ENCODE assay signal across 17 cellular contexts in genomic region chr9:107221321-107221720, GRCh38.
DNase-seq lines count a peak whose midpoint lies in the region; ATAC-seq, FAIRE-seq and TF ChIP-seq lines count a peak whose summit lies in the region.
"Had no signal": no experiment of that assay in that cellular context is flagged by ENCODE, and none has a peak within 500 bp of the region (broad histone marks: within the 10 kb centered on the region; RNA-seq: fewer than 3 reads in every experiment).

No MANE protein-coding gene starts in this region.

- H3K4me1 ChIP-seq in HCT116 (ENCODE audit: control insufficient read depth in 1 of 2, insufficient read depth in 2 of 2, low read length in 2 of 2) (peaks cover 23 to 63% of the 10 kb centered on the region in 2 experiments), astrocyte (ENCODE audit: insufficient read depth, low read length) (no peaks in the 10 kb centered on the region), neuron (ENCODE audit: insufficient read depth, low read length) (peaks cover 11% of the 10 kb centered on the region)

- H3K4me3 ChIP-seq in HCT116 (replicated peaks in 1 of 2; ENCODE audit: low read depth in 1 of 2, low read length in 2 of 2), result peak overlapping the region in 1 of 2 experiments; percentile 59; a peak in 2 of 4 replicates
- no peak overlapping the region for H3K4me3 ChIP-seq in astrocyte (ENCODE audit: insufficient read depth, low read depth, low read length)
- H3K4me3 ChIP-seq in neuron (ENCODE audit: low read length), result no peak overlapping the region
- H3K4me3 ChIP-seq: A549, MG63 had no signal

- DNase-seq in HCT116 (ENCODE audit: low read depth, low spot score) (no peak), astrocyte (ENCODE audit: low read depth) (no peak), iPS-NIHi11 (ENCODE audit: low spot score) (peak; percentile 28), SKM-1 (lab: John Stamatoyannopoulos, UW; ENCODE audit: unreplicated experiment) (no peak)
- DNase-seq in stimulated activated CD4-positive, alpha-beta T cell treated with anti-CD3 and anti-CD28 coated beads, Interleukin-4, amount 100 ng/mL, for 24 hours, result no peak
- DNase-seq: COR-L47, MG63, NCI-H1105, NCI-H1694 treated with DMSO at 0.1 percent for 48 hours had no signal

- H3K9me3 ChIP-seq in HCT116 (ENCODE audit: control insufficient read depth in 1 of 2, insufficient read depth in 1 of 2, low read depth in 1 of 2, low read length in 2 of 2), result no peaks in the 10 kb centered on the region
- H3K9me3 ChIP-seq in astrocyte (ENCODE audit: insufficient read depth, low read depth, low read length), result no peaks in the 10 kb centered on the region
- H3K9me3 ChIP-seq in neuron (ENCODE audit: low read length), result no peaks in the 10 kb centered on the region
- H3K9me3 ChIP-seq: A549, MG63 had no signal

- no peak for TF ChIP-seq RAD21 in HCT116 (IDR thresholded peaks at IDR 0.05; ENCODE audit: low read depth)

- POLR2A ChIA-PET in HCT116 (lab: Charles Lee), result no interaction called here

- H3K27me3 Mint-ChIP-seq in astrocyte (ENCODE audit: low read depth, unreplicated experiment), result peaks cover 4% of the 10 kb centered on the region

- H3K36me3 Mint-ChIP-seq in astrocyte (ENCODE audit: low read depth, unreplicated experiment), result peaks cover 4% of the 10 kb centered on the region
- H3K36me3 Mint-ChIP-seq: CD14-positive monocyte had no signal

- H2AFZ ChIP-seq in HCT116 (ENCODE audit: low read depth, low read length, poor library complexity, severe bottlenecking) (no peak overlapping the region), astrocyte (ENCODE audit: low read depth, low read length) (no peak overlapping the region), neuron (ENCODE audit: low read depth, low read length) (peak overlapping the region; percentile 62)

- no TSS peak for BruUV-seq in HCT116 (replicated peaks; lab: Mats Ljungman, UMichigan)

- H3K4me1 Mint-ChIP-seq in astrocyte (ENCODE audit: low read depth, unreplicated experiment), result peaks cover 10% of the 10 kb centered on the region

- no peak overlapping the region for H3K4me3 Mint-ChIP-seq in astrocyte (ENCODE audit: unreplicated experiment)
- H3K4me3 Mint-ChIP-seq: CD14-positive monocyte had no signal

- peaks cover 0 to 4% of the 10 kb centered on the region in 2 experiments; a peak in 1 of 4 replicates for H3K36me3 ChIP-seq in HCT116 (ENCODE audit: control insufficient read depth in 1 of 2, insufficient read depth in 2 of 2, low read length in 2 of 2)
- H3K36me3 ChIP-seq in astrocyte (ENCODE audit: insufficient read depth, low read length), result no peaks in the 10 kb centered on the region
- no peaks in the 10 kb centered on the region for H3K36me3 ChIP-seq in neuron (ENCODE audit: insufficient read depth, low read length)
- H3K36me3 ChIP-seq: MG63 had no signal

- RAD21 ChIA-PET in HCT116 (lab: Charles Lee; ENCODE audit: low non-redundant PET in 1 of 2, low total read pairs in 2 of 2, uncharacterized antibody in 2 of 2, unreplicated experiment in 2 of 2), result no interaction called here

- TF ChIP-seq CTCF in HCT116 (IDR thresholded peaks at IDR 0.05 in 2 of 3, conservative IDR thresholded peaks at IDR 0.05 in 1 of 3; ENCODE audit: borderline replicate concordance in 1 of 3, insufficient read depth in 1 of 3, low read depth in 2 of 3, low read length in 2 of 3) (no peak), astrocyte (IDR thresholded peaks at IDR 0.05; ENCODE audit: insufficient read depth, low read depth, low read length) (no peak)

- ATAC-seq in HCT116, result no peak
- no peak for ATAC-seq in HG03159 (IDR thresholded peaks at IDR 0.05; ENCODE audit: unreplicated experiment)
- no peak for ATAC-seq in HG03135 (IDR thresholded peaks at IDR 0.05; ENCODE audit: unreplicated experiment)

- CTCF ChIA-PET in HCT116 (lab: Charles Lee), result no interaction called here

- intact Hi-C loops in HCT116 (cut with micrococcal nuclease), result loop anchor here (2.0 kb wide), 1 partner anchor 121 kb away; no protein-coding TSS in a partner anchor

- peak overlapping the region; percentile 64 for H3K27ac Mint-ChIP-seq in astrocyte (ENCODE audit: unreplicated experiment)
- H3K27ac Mint-ChIP-seq: CD14-positive monocyte had no signal

- no peak for TF ChIP-seq POLR2A in HCT116 (IDR thresholded peaks at IDR 0.05; ENCODE audit: borderline replicate concordance, extremely low read depth, insufficient read depth, insufficient read length)

- no peaks in the 10 kb centered on the region for H3K27me3 ChIP-seq in HCT116 (ENCODE audit: insufficient read depth, low read length)
- no peaks in the 10 kb centered on the region for H3K27me3 ChIP-seq in astrocyte (ENCODE audit: insufficient read depth, low read length)
- H3K27me3 ChIP-seq in neuron (ENCODE audit: insufficient read depth, low read length), result no peaks in the 10 kb centered on the region
- H3K27me3 ChIP-seq: MG63 had no signal

- H3K9me2 ChIP-seq in HCT116 (ENCODE audit: insufficient read depth), result no peaks in the 10 kb centered on the region; the same call in 1 of the 2 replicates

- H3K79me2 ChIP-seq in HCT116 (ENCODE audit: insufficient read depth, low read length), result peaks cover 43% of the 10 kb centered on the region
- H3K79me2 ChIP-seq in astrocyte (ENCODE audit: insufficient read depth, low read length), result no peaks in the 10 kb centered on the region

- H3K27ac ChIP-seq in HCT116 (ENCODE audit: low read depth, low read length) (peak overlapping the region; percentile 55), astrocyte (ENCODE audit: low read depth, low read length) (no peak overlapping the region)
- H3K27ac ChIP-seq: A549, HL-60, KMS-11 had no signal

- peak overlapping the region; percentile 59 for H3K9ac ChIP-seq in HCT116 (ENCODE audit: low read length)
- no peak overlapping the region for H3K9ac ChIP-seq in astrocyte (ENCODE audit: low read length)
- H3K9ac ChIP-seq: KMS-11 had no signal

- H4K20me1 ChIP-seq in HCT116 (ENCODE audit: insufficient read depth), result no peaks in the 10 kb centered on the region
- no peaks in the 10 kb centered on the region for H4K20me1 ChIP-seq in astrocyte (ENCODE audit: insufficient read depth, low read length)

- FAIRE-seq in astrocyte (lab: Jason Lieb, UNC), result no peak
- FAIRE-seq: A549, GM18507 had no signal

- peaks cover 3% of the 10 kb centered on the region for H3K9me3 Mint-ChIP-seq in astrocyte (ENCODE audit: unreplicated experiment)

- H3K4me2 ChIP-seq in HCT116 (ENCODE audit: low read length) (peak overlapping the region; percentile 71), astrocyte (ENCODE audit: low read length) (no peak overlapping the region)
- H3K4me2 ChIP-seq: KMS-11 had no signal

TF ChIP-seq in HCT116, 20 proteins besides CTCF, POLR2A, EP300 and RAD21 (continues in another document):
- TF ChIP-seq CBX3 (IDR thresholded peaks at IDR 0.05; ENCODE audit: low read depth) (no peak), ZNF274 (IDR thresholded peaks at IDR 0.05; ENCODE audit: low read depth, low read length) (no peak), CEBPB (IDR thresholded peaks at IDR 0.05; ENCODE audit: low read depth) (no peak), EGR1 (IDR thresholded peaks at IDR 0.05; ENCODE audit: low read depth) (no peak), POLR2AphosphoS5 (IDR thresholded peaks at IDR 0.05; ENCODE audit: low read depth, low read length) (no peak)
- TF ChIP-seq, protein P1, sequence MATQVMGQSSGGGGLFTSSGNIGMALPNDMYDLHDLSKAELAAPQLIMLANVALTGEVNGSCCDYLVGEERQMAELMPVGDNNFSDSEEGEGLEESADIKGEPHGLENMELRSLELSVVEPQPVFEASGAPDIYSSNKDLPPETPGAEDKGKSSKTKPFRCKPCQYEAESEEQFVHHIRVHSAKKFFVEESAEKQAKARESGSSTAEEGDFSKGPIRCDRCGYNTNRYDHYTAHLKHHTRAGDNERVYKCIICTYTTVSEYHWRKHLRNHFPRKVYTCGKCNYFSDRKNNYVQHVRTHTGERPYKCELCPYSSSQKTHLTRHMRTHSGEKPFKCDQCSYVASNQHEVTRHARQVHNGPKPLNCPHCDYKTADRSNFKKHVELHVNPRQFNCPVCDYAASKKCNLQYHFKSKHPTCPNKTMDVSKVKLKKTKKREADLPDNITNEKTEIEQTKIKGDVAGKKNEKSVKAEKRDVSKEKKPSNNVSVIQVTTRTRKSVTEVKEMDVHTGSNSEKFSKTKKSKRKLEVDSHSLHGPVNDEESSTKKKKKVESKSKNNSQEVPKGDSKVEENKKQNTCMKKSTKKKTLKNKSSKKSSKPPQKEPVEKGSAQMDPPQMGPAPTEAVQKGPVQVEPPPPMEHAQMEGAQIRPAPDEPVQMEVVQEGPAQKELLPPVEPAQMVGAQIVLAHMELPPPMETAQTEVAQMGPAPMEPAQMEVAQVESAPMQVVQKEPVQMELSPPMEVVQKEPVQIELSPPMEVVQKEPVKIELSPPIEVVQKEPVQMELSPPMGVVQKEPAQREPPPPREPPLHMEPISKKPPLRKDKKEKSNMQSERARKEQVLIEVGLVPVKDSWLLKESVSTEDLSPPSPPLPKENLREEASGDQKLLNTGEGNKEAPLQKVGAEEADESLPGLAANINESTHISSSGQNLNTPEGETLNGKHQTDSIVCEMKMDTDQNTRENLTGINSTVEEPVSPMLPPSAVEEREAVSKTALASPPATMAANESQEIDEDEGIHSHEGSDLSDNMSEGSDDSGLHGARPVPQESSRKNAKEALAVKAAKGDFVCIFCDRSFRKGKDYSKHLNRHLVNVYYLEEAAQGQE (IDR thresholded peaks at IDR 0.05; ENCODE audit: low read depth), result no peak
- TF ChIP-seq, protein P2, sequence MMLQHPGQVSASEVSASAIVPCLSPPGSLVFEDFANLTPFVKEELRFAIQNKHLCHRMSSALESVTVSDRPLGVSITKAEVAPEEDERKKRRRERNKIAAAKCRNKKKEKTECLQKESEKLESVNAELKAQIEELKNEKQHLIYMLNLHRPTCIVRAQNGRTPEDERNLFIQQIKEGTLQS (IDR thresholded peaks at IDR 0.05), result no peak
- TF ChIP-seq, protein P3, sequence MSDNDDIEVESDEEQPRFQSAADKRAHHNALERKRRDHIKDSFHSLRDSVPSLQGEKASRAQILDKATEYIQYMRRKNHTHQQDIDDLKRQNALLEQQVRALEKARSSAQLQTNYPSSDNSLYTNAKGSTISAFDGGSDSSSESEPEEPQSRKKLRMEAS (IDR thresholded peaks at IDR 0.05), result no peak
- TF ChIP-seq, protein P4, sequence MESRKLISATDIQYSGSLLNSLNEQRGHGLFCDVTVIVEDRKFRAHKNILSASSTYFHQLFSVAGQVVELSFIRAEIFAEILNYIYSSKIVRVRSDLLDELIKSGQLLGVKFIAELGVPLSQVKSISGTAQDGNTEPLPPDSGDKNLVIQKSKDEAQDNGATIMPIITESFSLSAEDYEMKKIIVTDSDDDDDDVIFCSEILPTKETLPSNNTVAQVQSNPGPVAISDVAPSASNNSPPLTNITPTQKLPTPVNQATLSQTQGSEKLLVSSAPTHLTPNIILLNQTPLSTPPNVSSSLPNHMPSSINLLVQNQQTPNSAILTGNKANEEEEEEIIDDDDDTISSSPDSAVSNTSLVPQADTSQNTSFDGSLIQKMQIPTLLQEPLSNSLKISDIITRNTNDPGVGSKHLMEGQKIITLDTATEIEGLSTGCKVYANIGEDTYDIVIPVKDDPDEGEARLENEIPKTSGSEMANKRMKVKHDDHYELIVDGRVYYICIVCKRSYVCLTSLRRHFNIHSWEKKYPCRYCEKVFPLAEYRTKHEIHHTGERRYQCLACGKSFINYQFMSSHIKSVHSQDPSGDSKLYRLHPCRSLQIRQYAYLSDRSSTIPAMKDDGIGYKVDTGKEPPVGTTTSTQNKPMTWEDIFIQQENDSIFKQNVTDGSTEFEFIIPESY (IDR thresholded peaks at IDR 0.05; ENCODE audit: extremely low read depth, insufficient replicate concordance, low read length), result no peak
